11 cellular contexts compared by ENCODE assay signal in the genomic region with DNA sequence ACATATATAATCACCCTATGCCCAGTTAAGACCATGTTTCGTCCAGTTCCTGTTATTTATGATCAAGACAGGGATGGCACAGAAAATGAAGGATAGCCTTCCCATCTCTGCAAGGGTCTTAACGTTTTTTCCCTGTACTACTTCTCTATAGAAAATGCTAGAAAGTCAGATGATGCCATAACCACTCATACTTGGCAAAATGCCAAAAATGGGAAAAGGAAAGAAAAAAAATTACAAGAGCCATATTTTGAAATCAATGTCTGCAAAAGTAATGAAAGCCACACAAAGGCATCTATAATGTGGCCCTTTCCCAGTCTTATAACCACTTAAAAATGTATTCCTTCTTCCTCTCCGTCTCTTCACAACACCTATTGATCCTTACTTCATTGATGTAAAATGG. TPM values are rescaled to one million over a fixed set of nuclear protein-coding genes. Genes with fewer than 3 reads are reported as not detected.
DNase-seq lines count a peak whose midpoint lies in the region; ATAC-seq and TF ChIP-seq lines count a peak whose summit lies in the region.
"Had no signal": no experiment of that assay in that cellular context is flagged by ENCODE, and none has a peak within 500 bp of the region (broad histone marks: within the 10 kb centered on the region; RNA-seq: fewer than 3 reads in every experiment).

No MANE protein-coding gene starts in this region.

- no peaks in the 10 kb centered on the region for H3K27me3 ChIP-seq in MM.1S (replicated peaks; ENCODE audit: insufficient read depth, low read length)
- no peaks in the 10 kb centered on the region for H3K27me3 ChIP-seq in left lung

- ATAC-seq in natural killer cell treated with Interleukin-12 subunit alpha and Interleukin-12 subunit beta and Interleukin-15 and Interleukin-18, amount 100 ng/mL, for 72 hours, result no peak
- no peak for ATAC-seq in GM21390 (IDR thresholded peaks at IDR 0.05; ENCODE audit: unreplicated experiment)
- no peak for ATAC-seq in left lung

- H3K27ac ChIP-seq in MM.1S (ENCODE audit: low read length) (no peak overlapping the region), left lung (no peak overlapping the region)

- peaks cover 11% of the 10 kb centered on the region for H3K79me2 ChIP-seq in MM.1S (ENCODE audit: low read length)

- H3K36me3 ChIP-seq in MM.1S (replicated peaks; ENCODE audit: insufficient read depth, low read length), result no peaks in the 10 kb centered on the region
- H3K36me3 ChIP-seq in left lung, result no peaks in the 10 kb centered on the region

- no peaks in the 10 kb centered on the region for H3K27me3 Mint-ChIP-seq in natural killer cell treated with Interleukin-12 subunit alpha and Interleukin-12 subunit beta and Interleukin-15 and Interleukin-18, amount 100 ng/mL, for 72 hours

- H3K27ac Mint-ChIP-seq in natural killer cell treated with Interleukin-12 subunit alpha and Interleukin-12 subunit beta and Interleukin-15 and Interleukin-18, amount 100 ng/mL, for 72 hours, result peak overlapping the region; percentile 99

- DNase-seq in NCI-H2196 (lab: John Stamatoyannopoulos, UW; ENCODE audit: unreplicated experiment) (peak; percentile 31), NCI-H2196 treated with DMSO at 0.1 percent for 48 hours (lab: John Stamatoyannopoulos, UW; ENCODE audit: unreplicated experiment) (no peak), MM.1S (no peak), astrocyte of the cerebellum (ENCODE audit: low read depth) (peak; percentile 35), NCI-H510A (lab: John Stamatoyannopoulos, UW) (no peak), left lung (no peak)
- DNase-seq in natural killer cell treated with Interleukin-12 subunit alpha and Interleukin-12 subunit beta and Interleukin-15 and Interleukin-18, amount 100 ng/mL, for 72 hours (ENCODE audit: low spot score), result no peak
- DNase-seq: effector CD8-positive, alpha-beta T cell; NK-92 treated with Interleukin-12 subunit alpha and Interleukin-12 subunit beta, amount 100 ng/mL, for 24 hours; stimulated activated CD4-positive, alpha-beta T cell treated with anti-CD3 and anti-CD28 coated beads, Interleukin-15, amount 100 ng/mL, for 24 hours had no signal

- H3K4me3 ChIP-seq in MM.1S (ENCODE audit: low read length) (no peak overlapping the region), astrocyte of the cerebellum (ENCODE audit: low read depth, low read length) (no peak overlapping the region), left lung (no peak overlapping the region)

- no peak for TF ChIP-seq CTCF in MM.1S (IDR thresholded peaks at IDR 0.05; ENCODE audit: low read length)
- no peak for TF ChIP-seq CTCF in astrocyte of the cerebellum (IDR thresholded peaks at IDR 0.05; ENCODE audit: low read depth, low read length, missing control alignments)
- TF ChIP-seq CTCF in left lung (IDR thresholded peaks at IDR 0.05), result no peak

- H3K4me3 Mint-ChIP-seq in natural killer cell treated with Interleukin-12 subunit alpha and Interleukin-12 subunit beta and Interleukin-15 and Interleukin-18, amount 100 ng/mL, for 72 hours, result peak overlapping the region; percentile 9

- H3K4me2 ChIP-seq in MM.1S (ENCODE audit: low read depth, low read length), result peak overlapping the region; percentile 97; the same call in 1 of the 2 replicates

- H3K4me1 ChIP-seq in MM.1S (ENCODE audit: low read length) (peaks cover 13% of the 10 kb centered on the region), left lung (peaks cover 0 to 41% of the 10 kb centered on the region in 2 donors)

- no peak overlapping the region for H3K9ac ChIP-seq in MM.1S (ENCODE audit: low read length)

- no peaks in the 10 kb centered on the region for H3K9me2 ChIP-seq in MM.1S (replicated peaks; ENCODE audit: insufficient read depth, low read length)

- H2AFZ ChIP-seq in MM.1S (ENCODE audit: low read length), result no peak overlapping the region

- no peaks in the 10 kb centered on the region for H3K9me3 ChIP-seq in MM.1S (replicated peaks; ENCODE audit: insufficient read depth, low read length)
- H3K9me3 ChIP-seq in left lung, result no peaks in the 10 kb centered on the region

- peaks cover 14% of the 10 kb centered on the region for H3F3A ChIP-seq in MM.1S (ENCODE audit: insufficient read depth, low read length)

- no peaks in the 10 kb centered on the region for H3K9me3 Mint-ChIP-seq in natural killer cell treated with Interleukin-12 subunit alpha and Interleukin-12 subunit beta and Interleukin-15 and Interleukin-18, amount 100 ng/mL, for 72 hours

- no peaks in the 10 kb centered on the region for H4K20me1 ChIP-seq in MM.1S (ENCODE audit: insufficient read depth, low read length)

- intact Hi-C loops in left lung (cut with DNase I), result no loop called here

- in situ Hi-C loops in astrocyte of the cerebellum (cut with HindIII; ENCODE audit: low sequenced_read_pairs), result no loop called here

- no peaks in the 10 kb centered on the region for H3K36me3 Mint-ChIP-seq in natural killer cell treated with Interleukin-12 subunit alpha and Interleukin-12 subunit beta and Interleukin-15 and Interleukin-18, amount 100 ng/mL, for 72 hours

- peaks cover 20 to 24% of the 10 kb centered on the region in 2 donors for H3K4me1 Mint-ChIP-seq in natural killer cell treated with Interleukin-12 subunit alpha and Interleukin-12 subunit beta and Interleukin-15 and Interleukin-18, amount 100 ng/mL, for 72 hours (ENCODE audit: low read depth in 2 of 2)

RNA-seq across cellular contexts. Expression of gene MYL6B, which starts 1.8 kb away (rescaled TPM):
- 10 to 100 TPM; 32.0 to 65.5 TPM for total RNA-seq in natural killer cell treated with Interleukin-12 subunit alpha and Interleukin-12 subunit beta and Interleukin-15 and Interleukin-18, amount 100 ng/mL, for 72 hours
- total RNA-seq in left lung, result 10 to 100 TPM; 32.6 to 43.1 TPM

RNA-seq across cellular contexts. Expression of gene MYL6, which starts 7.6 kb away (rescaled TPM):
- total RNA-seq in natural killer cell treated with Interleukin-12 subunit alpha and Interleukin-12 subunit beta and Interleukin-15 and Interleukin-18, amount 100 ng/mL, for 72 hours, result 1,000 to 10,000 TPM; 1,441 to 1,555 TPM
- total RNA-seq in left lung, result 1,000 to 10,000 TPM; 1,768 to 1,773 TPM

RNA-seq across cellular contexts. Expression of gene ESYT1, which starts 22.5 kb away (rescaled TPM):
- 100 to 1,000 TPM in 1 of 2 donors, 10 to 100 TPM in 1; 89.3 to 120 TPM for total RNA-seq in natural killer cell treated with Interleukin-12 subunit alpha and Interleukin-12 subunit beta and Interleukin-15 and Interleukin-18, amount 100 ng/mL, for 72 hours
- total RNA-seq in left lung, result 100 to 1,000 TPM; 102 to 116 TPM

RNA-seq across cellular contexts. Expression of gene ZC3H10, which starts 32.5 kb away (rescaled TPM):
- total RNA-seq in natural killer cell treated with Interleukin-12 subunit alpha and Interleukin-12 subunit beta and Interleukin-15 and Interleukin-18, amount 100 ng/mL, for 72 hours, result 10 to 100 TPM; 11.4 to 14.9 TPM
- total RNA-seq in left lung, result 1 to 10 TPM; 6.0 to 8.7 TPM

RNA-seq across cellular contexts. Expression of gene RPL41, which starts 34.1 kb away (rescaled TPM):
- 1,000 to 10,000 TPM; 2,363 to 2,700 TPM for total RNA-seq in natural killer cell treated with Interleukin-12 subunit alpha and Interleukin-12 subunit beta and Interleukin-15 and Interleukin-18, amount 100 ng/mL, for 72 hours
- total RNA-seq in left lung, result 1,000 to 10,000 TPM; 3,023 to 3,157 TPM

Comparison
In these comparisons a context has a peak if more than half of its experiments do, and no peak if none do; other contexts are left out.
1. DNase-seq: peak in NCI-H2196 (single experiment) and astrocyte of the cerebellum (single experiment); none in NCI-H2196 treated with DMSO at 0.1 percent for 48 hours (single experiment), MM.1S (single experiment), natural killer cell treated with Interleukin-12 subunit alpha and Interleukin-12 subunit beta and Interleukin-15 and Interleukin-18, amount 100 ng/mL, for 72 hours (single experiment), NCI-H510A (single experiment) and left lung (0 of 2).